12 cellular contexts compared by ENCODE assay signal in genomic region chr2:180573951-180574350, GRCh38.
DNase-seq lines count a peak whose midpoint lies in the region; TF ChIP-seq lines count a peak whose summit lies in the region.
"Had no signal": no experiment of that assay in that cellular context is flagged by ENCODE, and none has a peak within 500 bp of the region (broad histone marks: within the 10 kb centered on the region; RNA-seq: fewer than 3 reads in every experiment).

No MANE protein-coding gene starts in this region.

- peaks cover 62% of the 10 kb centered on the region for H3K4me1 Mint-ChIP-seq in HFFc6 (ENCODE audit: low read depth)

- CTCF ChIA-PET in BJ (lab: Yijun Ruan, JAX), result no interaction called here

- no peaks in the 10 kb centered on the region for H3K9me3 Mint-ChIP-seq in HFFc6

- no peaks in the 10 kb centered on the region for H3K27me3 ChIP-seq in BJ (ENCODE audit: control insufficient read depth, insufficient read depth, low read length)
- H3K27me3 ChIP-seq: MG63 had no signal

- no peaks in the 10 kb centered on the region for H3K36me3 Mint-ChIP-seq in HFFc6 (ENCODE audit: low read depth)

- peak overlapping the region; percentile 8 for H3K4me3 Mint-ChIP-seq in HFFc6

- H3K27ac Mint-ChIP-seq in HFFc6, result peak overlapping the region; percentile 19; the same call in 1 of the 2 replicates

- POLR2A ChIA-PET in BJ (lab: Charles Lee), result no interaction called here

- DNase-seq in BJ (ENCODE audit: low read depth) (peak; percentile 21), HFFc6 (peak; percentile 67), RPMI7951 (ENCODE audit: low read depth) (peak; percentile 58), foreskin fibroblast (peak; percentile 41 to 73), NCI-H1105 (lab: John Stamatoyannopoulos, UW) (no peak), SHP77 treated with DMSO at 0.1 percent for 48 hours (lab: John Stamatoyannopoulos, UW) (no peak), inferior parietal cortex (ENCODE audit: extremely low spot score) (no peak)
- no peak for DNase-seq in stimulated activated CD8-positive, alpha-beta memory T cell treated with anti-CD3 and anti-CD28 coated beads, Interleukin-4, amount 100 ng/mL, for 48 hours
- DNase-seq: central memory CD4-positive, alpha-beta T cell; DMS79; head of caudate nucleus; MG63 had no signal

- H3K27me3 Mint-ChIP-seq in HFFc6 (ENCODE audit: insufficient read depth), result no peaks in the 10 kb centered on the region

- no peak for TF ChIP-seq CTCF in BJ (IDR thresholded peaks at IDR 0.05; ENCODE audit: insufficient read depth, low read depth, low read length)
- TF ChIP-seq CTCF in HFFc6 (IDR thresholded peaks at IDR 0.05), result no peak
- no peak for TF ChIP-seq CTCF in foreskin fibroblast (IDR thresholded peaks at IDR 0.05; ENCODE audit: low read depth, low read length)

- no peaks in the 10 kb centered on the region for H3K36me3 ChIP-seq in BJ (ENCODE audit: control insufficient read depth, insufficient read depth, low read length)
- H3K36me3 ChIP-seq: MG63 had no signal

- no peak overlapping the region for H3K4me3 ChIP-seq in BJ (ENCODE audit: low read depth, low read length)
- H3K4me3 ChIP-seq in foreskin fibroblast (ENCODE audit: low read depth in 1 of 2, low read length in 2 of 2), result no peak overlapping the region
- H3K4me3 ChIP-seq: MG63 had no signal

Comparison
In these comparisons a context has a peak if more than half of its experiments do, and no peak if none do; other contexts are left out.
1. DNase-seq: peak in BJ (single experiment), HFFc6 (single experiment), RPMI7951 (single experiment) and foreskin fibroblast (2 of 2); none in NCI-H1105 (single experiment), stimulated activated CD8-positive, alpha-beta memory T cell treated with anti-CD3 and anti-CD28 coated beads, Interleukin-4, amount 100 ng/mL, for 48 hours (single experiment), SHP77 treated with DMSO at 0.1 percent for 48 hours (single experiment) and inferior parietal cortex (single experiment).